Comparison of ENCODE assay signal across 8 cellular contexts in genomic region chr1:229557214-229557850, GRCh38. TPM values are rescaled to one million over a fixed set of nuclear protein-coding genes. Genes with fewer than 3 reads are reported as not detected.
DNase-seq lines count a peak whose midpoint lies in the region; ATAC-seq, FAIRE-seq and TF ChIP-seq lines count a peak whose summit lies in the region.

No MANE protein-coding gene starts in this region.

- POLR2A ChIA-PET in CD4-positive, alpha-beta memory T cell (lab: Charles Lee; ENCODE audit: partially characterized antibody) = interaction anchor here (0.6 to 3.2 kb wide), 9 partner anchors 9 to 509 kb away, joined by 3 to 104 read pairs (median 5); partner anchors contain the start of genes GALNT2, NUP133, TAF5L and URB2
- POLR2A ChIA-PET in HEK293 (lab: Yijun Ruan, JAX) = interaction anchor here (2.5 to 3.5 kb wide), 2 partner anchors 49 to 67 kb away, joined by 44 to 102 read pairs; partner anchors contain the start of genes NUP133, TAF5L and URB2

- no peaks in the 10 kb centered on the region for H3K27me3 ChIP-seq in CD4-positive, alpha-beta memory T cell (ENCODE audit: insufficient read depth, low read length)
- H3K27me3 ChIP-seq in keratinocyte (ENCODE audit: control insufficient read depth, extremely low read depth, insufficient read depth, low read length) (no peaks in the 10 kb centered on the region), testis (no peaks in the 10 kb centered on the region)

- no peaks in the 10 kb centered on the region for H3K9me3 Mint-ChIP-seq in CD4-positive, alpha-beta memory T cell
- H3K9me3 Mint-ChIP-seq in activated naive CD8-positive, alpha-beta T cell treated with anti-CD3 and anti-CD28 coated beads for 36 hours = no peaks in the 10 kb centered on the region

- H3K27ac Mint-ChIP-seq in CD4-positive, alpha-beta memory T cell = peak overlapping the region; percentile 71 to 91 (median 85)
- H3K27ac Mint-ChIP-seq in activated naive CD8-positive, alpha-beta T cell treated with anti-CD3 and anti-CD28 coated beads for 36 hours = peak overlapping the region; percentile 82

- H3K9me3 ChIP-seq in CD4-positive, alpha-beta memory T cell (ENCODE audit: control insufficient read depth in 1 of 2, low read length in 2 of 2) = no peaks in the 10 kb centered on the region
- H3K9me3 ChIP-seq in HEK293 (ENCODE audit: control insufficient read depth, insufficient read depth, low read depth, low read length) (no peaks in the 10 kb centered on the region), keratinocyte (ENCODE audit: control insufficient read depth, low read depth, low read length) (no peaks in the 10 kb centered on the region), testis (no peaks in the 10 kb centered on the region)

- no peaks in the 10 kb centered on the region for H3K9me1 ChIP-seq in keratinocyte (ENCODE audit: control insufficient read depth, extremely low read depth, insufficient read depth, low read length)

- CTCF ChIA-PET in CD4-positive, alpha-beta memory T cell (lab: Charles Lee; ENCODE audit: partially characterized antibody) = interaction anchor here (0.8 to 5.6 kb wide), 3 partner anchors 13 to 295 kb away, joined by 3 to 37 read pairs (median 3); partner anchors contain the start of genes TAF5L and URB2
- CTCF ChIA-PET in HEK293 (lab: Yijun Ruan, JAX) = interaction anchor here (0.6 to 2.7 kb wide), 13 partner anchors 8 to 1286 kb away, joined by 3 to 26 read pairs (median 4); partner anchors contain the start of genes TAF5L and URB2

- peak overlapping the region; percentile 83 for H3K4me2 ChIP-seq in keratinocyte (ENCODE audit: control insufficient read depth, extremely low read depth, insufficient read depth, low read depth, low read length)

- peaks cover 3 to 9% of the 10 kb centered on the region in 2 donors for H3K36me3 Mint-ChIP-seq in CD4-positive, alpha-beta memory T cell
- H3K36me3 Mint-ChIP-seq in activated naive CD8-positive, alpha-beta T cell treated with anti-CD3 and anti-CD28 coated beads for 36 hours = peaks cover 5% of the 10 kb centered on the region

- peak overlapping the region; percentile 33 for H3K27ac ChIP-seq in CD4-positive, alpha-beta memory T cell (ENCODE audit: low read depth, low read length)
- H3K27ac ChIP-seq in HEK293 (ENCODE audit: extremely low read depth, low read depth, low read length) = peak overlapping the region; percentile 98
- H3K27ac ChIP-seq in keratinocyte (ENCODE audit: control insufficient read depth, insufficient read depth, low read length) = peak overlapping the region; percentile 22
- peak overlapping the region; percentile 27 to 91 for H3K27ac ChIP-seq in testis

- H3K4me3 Mint-ChIP-seq in CD4-positive, alpha-beta memory T cell = peak overlapping the region; percentile 81 to 94 (median 90)
- peak overlapping the region; percentile 85 for H3K4me3 Mint-ChIP-seq in activated naive CD8-positive, alpha-beta T cell treated with anti-CD3 and anti-CD28 coated beads for 36 hours

- no peak for TF ChIP-seq CTCF in HEK293 (tag by site-specific recombination; IDR thresholded peaks at IDR 0.05)
- TF ChIP-seq CTCF in keratinocyte (optimal IDR thresholded peaks at IDR 0.05 in 1 of 3, IDR thresholded peaks at IDR 0.05 in 1 of 3, conservative IDR thresholded peaks at IDR 0.05 in 1 of 3; ENCODE audit: extremely low read depth in 1 of 3, insufficient read depth in 2 of 3, low read length in 3 of 3) = no peak
- no peak for TF ChIP-seq CTCF in testis (IDR thresholded peaks at IDR 0.05)

- peak overlapping the region; percentile 22 for H2AFZ ChIP-seq in keratinocyte (ENCODE audit: control insufficient read depth, low read length)

- no peaks in the 10 kb centered on the region for H4K20me1 ChIP-seq in keratinocyte (ENCODE audit: control insufficient read depth, extremely low read depth, insufficient read depth, low read length)

- H3K4me1 Mint-ChIP-seq in CD4-positive, alpha-beta memory T cell = peaks cover 35 to 62% (median 48%) of the 10 kb centered on the region in 4 donors
- H3K4me1 Mint-ChIP-seq in activated naive CD8-positive, alpha-beta T cell treated with anti-CD3 and anti-CD28 coated beads for 36 hours = peaks cover 41% of the 10 kb centered on the region

- no peak for ATAC-seq in HG02759 (IDR thresholded peaks at IDR 0.05; ENCODE audit: unreplicated experiment)

- H3K79me2 ChIP-seq in keratinocyte (ENCODE audit: control insufficient read depth, insufficient read depth, low read length) = peaks cover 36% of the 10 kb centered on the region

- H3K27me3 Mint-ChIP-seq in CD4-positive, alpha-beta memory T cell = no peaks in the 10 kb centered on the region
- H3K27me3 Mint-ChIP-seq in activated naive CD8-positive, alpha-beta T cell treated with anti-CD3 and anti-CD28 coated beads for 36 hours = no peaks in the 10 kb centered on the region

- H3K9ac ChIP-seq in keratinocyte (ENCODE audit: control insufficient read depth, extremely low read depth, insufficient read depth, low read length) = peak overlapping the region; percentile 66

- dilution Hi-C loops in keratinocyte (cut with MboI; ENCODE audit: extremely low pct_ligation_motif_present, low sequenced_read_pairs) = no loop called here

- H3K4me1 ChIP-seq in CD4-positive, alpha-beta memory T cell (ENCODE audit: insufficient read depth, low read length) = peaks cover 38% of the 10 kb centered on the region
- H3K4me1 ChIP-seq in HEK293 (ENCODE audit: control insufficient read depth, insufficient read depth, low read length) (peaks cover 15% of the 10 kb centered on the region), keratinocyte (ENCODE audit: control insufficient read depth, extremely low read depth, insufficient read depth, low read length) (peaks cover 11% of the 10 kb centered on the region), testis (peaks cover 8% of the 10 kb centered on the region)

- FAIRE-seq in keratinocyte (lab: Jason Lieb, UNC) = no peak

- WGBS in testis, 2 donors = 20 to 32% methylated on average over 5 of the region's 5 CpGs

- DNase-seq in CD4-positive, alpha-beta memory T cell = peak in 4 of 5 donors; percentile 16 to 28 (median 22)
- DNase-seq in activated naive CD8-positive, alpha-beta T cell treated with anti-CD3 and anti-CD28 coated beads for 36 hours = no peak
- DNase-seq in keratinocyte (ENCODE audit: low read depth, low spot score) (no peak), testis (no peak), HK-2 (ENCODE audit: unreplicated experiment) (no peak), mesenteric fat pad (ENCODE audit: low spot score) (no peak)

- intact Hi-C loops in CD4-positive, alpha-beta memory T cell (cut with micrococcal nuclease) = loop anchor here (1.0 kb wide), 1 partner anchor 49 kb away; the partner anchor contains the start of gene NUP133
- intact Hi-C loops in testis (cut with DNase I; ENCODE audit: low total_unique reads) = loop anchor here (5.0 kb wide), 1 partner anchor 70 kb away; the partner anchor contains the start of genes TAF5L and URB2

- no peaks in the 10 kb centered on the region for H3K36me3 ChIP-seq in CD4-positive, alpha-beta memory T cell (ENCODE audit: insufficient read depth, low read length)
- H3K36me3 ChIP-seq in HEK293 (ENCODE audit: control insufficient read depth in 2 of 2, insufficient read depth in 1 of 2, low read length in 2 of 2) (peaks cover 0 to 5% of the 10 kb centered on the region in 2 experiments; a peak in 2 of 3 replicates), keratinocyte (ENCODE audit: control insufficient read depth in 2 of 2, extremely low read depth in 1 of 2, insufficient read depth in 2 of 2, low read length in 2 of 2) (no peaks in the 10 kb centered on the region), testis (ENCODE audit: low read depth, missing control alignments) (no peaks in the 10 kb centered on the region)

- peak overlapping the region; percentile 24 to 55 for H3K4me3 ChIP-seq in CD4-positive, alpha-beta memory T cell (ENCODE audit: low read length in 2 of 2)
- H3K4me3 ChIP-seq in HEK293 (ENCODE audit: low read depth, low read length) (peak overlapping the region; percentile 76), keratinocyte (ENCODE audit: control insufficient read depth in 2 of 3, extremely low read depth in 1 of 3, insufficient read depth in 2 of 3, low read depth in 1 of 3, low read length in 3 of 3) (peak overlapping the region; percentile 59 to 79 (median 67)), testis (peak overlapping the region; percentile 79 to 90)

- TF ChIP-seq POLR2A in testis (IDR thresholded peaks at IDR 0.05) = no peak

TF ChIP-seq in HEK293, 187 proteins besides CTCF, POLR2A, EP300 and RAD21 (continues in another document):
- peak; percentile 97 for TF ChIP-seq SCRT2 (tag by site-specific recombination; IDR thresholded peaks at IDR 0.05)
- peak; percentile 84 for TF ChIP-seq PRDM1 (tag by site-specific recombination; IDR thresholded peaks at IDR 0.05)
- no peak for TF ChIP-seq HOXD13 (CRISPR knock-in tag; IDR thresholded peaks at IDR 0.05; ENCODE audit: borderline replicate concordance)

RNA-seq across cellular contexts. Expression of gene ABCB10, which starts 1.2 kb away (rescaled TPM):
- 10 to 100 TPM; 19.7 to 20.2 TPM for total RNA-seq in CD4-positive, alpha-beta memory T cell
- polyA plus RNA-seq in CD4-positive, alpha-beta memory T cell = 10 to 100 TPM; 10.0 to 11.8 TPM
- total RNA-seq in activated naive CD8-positive, alpha-beta T cell treated with anti-CD3 and anti-CD28 coated beads for 36 hours = 10 to 100 TPM; 36.8 to 37.8 TPM
- polyA plus RNA-seq in keratinocyte (8.8 to 14.3 TPM (median 10.8 TPM) in 3 replicates), testis (ENCODE audit: insufficient read depth, low read depth, low replicate concordance) (4.9 TPM)
- 1.9 TPM for polyA plus RNA-seq in keratinocyte (2011; ENCODE audit: low read depth)
- polyA plus RNA-seq in keratinocyte (2011; cell fraction: cytosol; rRNA removed) = 5.7 and 8.1 TPM in 2 replicates
- polyA plus RNA-seq in keratinocyte (2011; cell fraction: nucleus; rRNA removed) = 15.8 and 16.9 TPM in 2 replicates
- 5.9 and 9.5 TPM in 2 replicates for polyA plus RNA-seq in keratinocyte (2012; ENCODE audit: low replicate concordance)
- polyA minus RNA-seq in keratinocyte = 10.9 to 12.1 TPM (median 11.8 TPM) in 3 replicates
- 9.4 TPM for polyA minus RNA-seq in keratinocyte (2011; cell fraction: cytosol; rRNA and poly(A)+ RNA removed)
- polyA minus RNA-seq in keratinocyte (2011; cell fraction: nucleus; rRNA and poly(A)+ RNA removed) = 10.0 and 16.4 TPM in 2 replicates
- total RNA-seq in testis (10 to 100 TPM in 1 of 2 donors, 1 to 10 TPM in 1; 9.8 to 12.1 TPM), mesenteric fat pad (15.1 TPM)

RNA-seq across cellular contexts. Expression of gene NUP133, which starts 49.2 kb away (rescaled TPM):
- 10 to 100 TPM; 45.8 to 48.4 TPM for total RNA-seq in CD4-positive, alpha-beta memory T cell
- polyA plus RNA-seq in CD4-positive, alpha-beta memory T cell = 10 to 100 TPM; 16.8 to 18.6 TPM
- total RNA-seq in activated naive CD8-positive, alpha-beta T cell treated with anti-CD3 and anti-CD28 coated beads for 36 hours = 10 to 100 TPM; 62.7 to 64.8 TPM
- polyA plus RNA-seq in keratinocyte (16.8 to 25.2 TPM (median 22.2 TPM) in 3 replicates), testis (ENCODE audit: insufficient read depth, low read depth, low replicate concordance) (26.5 TPM)
- polyA plus RNA-seq in keratinocyte (2011; ENCODE audit: low read depth) = 21.3 TPM
- 12.2 and 23.2 TPM in 2 replicates for polyA plus RNA-seq in keratinocyte (2011; cell fraction: cytosol; rRNA removed)
- 27.8 and 34.1 TPM in 2 replicates for polyA plus RNA-seq in keratinocyte (2011; cell fraction: nucleus; rRNA removed)
- polyA plus RNA-seq in keratinocyte (2012; ENCODE audit: low replicate concordance) = 14.6 and 15.2 TPM in 2 replicates
- 9.0 to 34.6 TPM (median 27.4 TPM) in 3 replicates for polyA minus RNA-seq in keratinocyte
- polyA minus RNA-seq in keratinocyte (2011; cell fraction: cytosol; rRNA and poly(A)+ RNA removed) = 20.9 TPM
- polyA minus RNA-seq in keratinocyte (2011; cell fraction: nucleus; rRNA and poly(A)+ RNA removed) = 24.5 and 37.1 TPM in 2 replicates
- total RNA-seq in testis (10 to 100 TPM; 46.5 to 60.9 TPM), mesenteric fat pad (27.9 TPM)

Comparison
In these comparisons a context has a peak if more than half of its experiments do, and no peak if none do; other contexts are left out.
1. DNase-seq: peak in CD4-positive, alpha-beta memory T cell (4 of 5); none in activated naive CD8-positive, alpha-beta T cell treated with anti-CD3 and anti-CD28 coated beads for 36 hours (single experiment), keratinocyte (single experiment), testis (single experiment), HK-2 (single experiment) and mesenteric fat pad (single experiment).
2. H3K27ac ChIP-seq: peak in every context shown above with its lines; median percentile 98 in HEK293; 59 in testis; 33 in CD4-positive, alpha-beta memory T cell; 22 in keratinocyte.
3. Peak in every context shown above with its lines, with median percentiles within 50 percentile points of each other: H3K4me3 ChIP-seq.